ENCODE assay signal across 8 cellular contexts in genomic region chr4:81052119-81053068, GRCh38. TPM values are rescaled to one million over a fixed set of nuclear protein-coding genes. Genes with fewer than 3 reads are reported as not detected.
DNase-seq lines count a peak whose midpoint lies in the region; ATAC-seq, FAIRE-seq and TF ChIP-seq lines count a peak whose summit lies in the region.

No MANE protein-coding gene starts in this region.

- H3K27ac Mint-ChIP-seq in activated T-cell treated with anti-CD3 and anti-CD28 coated beads, Interleukin-2, amount 50 U/mL, for 24 hours = no peak overlapping the region

- no peak for FAIRE-seq in H54 (lab: Jason Lieb, UNC)

- peaks cover 21% of the 10 kb centered on the region for H3K27me3 Mint-ChIP-seq in activated T-cell treated with anti-CD3 and anti-CD28 coated beads, Interleukin-2, amount 50 U/mL, for 24 hours

- H3K4me1 Mint-ChIP-seq in activated T-cell treated with anti-CD3 and anti-CD28 coated beads, Interleukin-2, amount 50 U/mL, for 24 hours (ENCODE audit: low read depth) = no peaks in the 10 kb centered on the region

- H3K4me3 Mint-ChIP-seq in activated T-cell treated with anti-CD3 and anti-CD28 coated beads, Interleukin-2, amount 50 U/mL, for 24 hours = no peak overlapping the region

- no peaks in the 10 kb centered on the region for H3K36me3 Mint-ChIP-seq in activated T-cell treated with anti-CD3 and anti-CD28 coated beads, Interleukin-2, amount 50 U/mL, for 24 hours (ENCODE audit: low read depth)

- no peak for TF ChIP-seq POLR2A in H54 (IDR thresholded peaks at IDR 0.05; ENCODE audit: low read depth, low read length)

- DNase-seq in DMS 273 treated with DMSO at 0.1 percent for 48 hours (lab: John Stamatoyannopoulos, UW) (peak; percentile 18), GM19238 (ENCODE audit: insufficient read length, low spot score) (peak; percentile 12), NCI-H82 treated with DMSO at 0.1 percent for 48 hours (lab: John Stamatoyannopoulos, UW; ENCODE audit: unreplicated experiment) (peak; percentile 81), glomerular visceral epithelial cell (ENCODE audit: extremely low spot score) (peak; percentile 72), renal cortical epithelial cell (ENCODE audit: low read depth) (peak; percentile 55), H54 (ENCODE audit: insufficient read length, low spot score) (no peak)
- DNase-seq in activated T-cell treated with anti-CD3 and anti-CD28 coated beads, Interleukin-2, amount 50 U/mL, for 24 hours = peak; percentile 48

- H3K9me3 Mint-ChIP-seq in activated T-cell treated with anti-CD3 and anti-CD28 coated beads, Interleukin-2, amount 50 U/mL, for 24 hours = no peaks in the 10 kb centered on the region

- peak; percentile 98 for ATAC-seq in HG03139 (IDR thresholded peaks at IDR 0.05; ENCODE audit: unreplicated experiment)

RNA-seq across cellular contexts. Expression of gene BMP3, which starts 21.9 kb away (rescaled TPM):
- total RNA-seq in renal cortical epithelial cell = under 0.01 TPM in 1 of 2 replicates, not detected in the other
